Comparison of ENCODE assay signal across 16 cellular contexts in the genomic region with DNA sequence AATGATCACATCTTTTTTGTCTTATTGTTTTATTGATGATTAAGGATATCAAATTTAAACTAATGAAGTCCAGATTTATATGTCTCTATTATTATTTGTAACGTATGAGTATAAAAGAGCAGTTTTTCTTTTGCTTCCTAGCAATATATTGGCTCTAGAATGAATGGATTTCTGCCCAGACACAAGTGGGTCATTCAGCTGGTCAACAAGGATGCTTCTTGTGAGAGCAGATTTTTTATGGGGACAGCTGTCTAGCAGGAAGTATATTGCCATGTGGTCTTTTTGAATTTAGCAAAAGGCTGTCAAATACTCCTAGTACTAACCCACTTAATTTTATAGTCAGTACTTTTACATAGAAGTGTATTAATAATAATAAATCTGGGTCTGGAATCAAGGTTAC.
DNase-seq lines count a peak whose midpoint lies in the region; ATAC-seq lines count a peak whose summit lies in the region.
"Had no signal": no experiment of that assay in that cellular context is flagged by ENCODE, and none has a peak within 500 bp of the region (broad histone marks: within the 10 kb centered on the region; RNA-seq: fewer than 3 reads in every experiment).

No MANE protein-coding gene starts in this region.

- DNase-seq in DMS53 (lab: John Stamatoyannopoulos, UW) (peak; percentile 49), NCI-H1092 (lab: John Stamatoyannopoulos, UW) (peak; percentile 58), cerebellar cortex (ENCODE audit: low spot score) (peak; percentile 73), putamen (ENCODE audit: low spot score) (peak; percentile 7), NCI-H2107 (lab: John Stamatoyannopoulos, UW) (no peak)
- DNase-seq: Calu3; CD4-positive, alpha-beta memory T cell; KG1; NCI-H1930; NCI-H2227 treated with DMSO at 0.1 percent for 48 hours; NCI-H526 treated with DMSO at 0.1 percent for 48 hours; RPMI8226 had no signal

- ATAC-seq in GM19324 (IDR thresholded peaks at IDR 0.05; ENCODE audit: low FRiP score, unreplicated experiment) (no peak), HG02759 (IDR thresholded peaks at IDR 0.05; ENCODE audit: unreplicated experiment) (no peak)
- ATAC-seq: GM23338, HCT116 had no signal
